ENCODE assay signal across 23 cellular contexts in genomic region chr1:6069573-6069972, GRCh38.
"Had no signal": no experiment of that assay in that cellular context is flagged by ENCODE, and none has a peak within 500 bp of the region (broad histone marks: within the 10 kb centered on the region; RNA-seq: fewer than 3 reads in every experiment).

No MANE protein-coding gene starts in this region.

- H3K4me3 ChIP-seq: dorsolateral prefrontal cortex, lung, pancreas, right atrium auricular region, smooth muscle cell, testis, tibial artery had no signal

- H3K27me3 Mint-ChIP-seq: memory B cell had no signal

- H3K36me3 ChIP-seq: pancreas, right atrium auricular region, tibial artery had no signal

- H3K27ac Mint-ChIP-seq: memory B cell, type B pancreatic cell had no signal

- H3K36me3 Mint-ChIP-seq: natural killer cell, type B pancreatic cell had no signal

- ATAC-seq: left lobe of liver, natural killer cell, pancreas, sciatic nerve had no signal

- H3K4me3 Mint-ChIP-seq: memory B cell, natural killer cell, type B pancreatic cell had no signal

- H3K4me2 ChIP-seq: smooth muscle cell had no signal

- H3K27me3 ChIP-seq: dorsolateral prefrontal cortex, neutrophil, pancreas, right atrium auricular region, testis had no signal

- DNase-seq: cortex of kidney; dorsolateral prefrontal cortex; effector CD4-positive, alpha-beta T cell; kidney; natural killer cell; pancreas; stimulated activated CD4-positive, alpha-beta T cell treated with anti-CD3 and anti-CD28 coated beads, Interleukin-12 subunit alpha, Interleukin-12 subunit beta, amount 100 ng/mL, for 4 hours; stimulated activated CD4-positive, alpha-beta T cell treated with anti-CD3 and anti-CD28 coated beads, Interleukin-1b, Interleukin-23, amount 100 ng/mL, for 48 hours; stimulated activated CD4-positive, alpha-beta T cell treated with anti-CD3 and anti-CD28 coated beads, Interleukin-4, amount 100 ng/mL, for 1 hour; stimulated activated CD8-positive, alpha-beta memory T cell treated with anti-CD3 and anti-CD28 coated beads, Interleukin-4, amount 100 ng/mL, for 48 hours; stimulated activated naive CD4-positive, alpha-beta T cell treated with Interleukin-2 at 50 U/mL for 16 hours; substantia nigra; testis; tibial artery had no signal

- FAIRE-seq: frontal cortex, kidney, pancreas had no signal

- H3K4me1 Mint-ChIP-seq: memory B cell had no signal

- H3K4me1 ChIP-seq: pancreas, testis, tibial artery had no signal

- H3K9me3 ChIP-seq: neutrophil, pancreas, right atrium auricular region, testis, tibial artery had no signal

- H3K9me3 Mint-ChIP-seq: memory B cell, natural killer cell, type B pancreatic cell had no signal

- H3K27ac ChIP-seq: neutrophil, pancreas, right atrium auricular region, testis, tibial artery had no signal
